Comparison of ENCODE assay signal across 19 cellular contexts in genomic region chr12:124224535-124225110, GRCh38.
"Had no signal": no experiment of that assay in that cellular context is flagged by ENCODE, and none has a peak within 500 bp of the region (broad histone marks: within the 10 kb centered on the region; RNA-seq: fewer than 3 reads in every experiment).

No MANE protein-coding gene starts in this region.

- H3K4me2 ChIP-seq: hepatocyte had no signal

- H3K36me3 ChIP-seq: gastroesophageal sphincter, right atrium auricular region, spleen, suprapubic skin, tibial nerve had no signal

- H3K27ac ChIP-seq: body of pancreas, coronary artery, gastroesophageal sphincter, hepatocyte, parathyroid adenoma, right atrium auricular region, spleen, suprapubic skin, tibial nerve had no signal

- H3K4me1 ChIP-seq: body of pancreas, gastroesophageal sphincter, parathyroid adenoma, right atrium auricular region, suprapubic skin, tibial nerve had no signal

- H3K79me2 ChIP-seq: hepatocyte, parathyroid adenoma had no signal

- H2AFZ ChIP-seq: hepatocyte, parathyroid adenoma had no signal

- DNase-seq: activated CD4-positive, alpha-beta T cell treated with anti-CD3 and anti-CD28 coated beads for 4 hours; activated CD4-positive, alpha-beta T cell treated with anti-CD3 and anti-CD28 coated beads, Interleukin-2, amount 50 U/mL, for 4 hours; activated naive CD4-positive, alpha-beta T cell; activated T-cell treated with anti-CD3 and anti-CD28 coated beads for 4 hours; anterior cingulate cortex; body of pancreas; effector memory CD8-positive, alpha-beta T cell; erythroblast; kidney; left colon; occipital lobe; spleen had no signal

- H3K9ac ChIP-seq: parathyroid adenoma had no signal

- H3K4me3 ChIP-seq: body of pancreas, coronary artery, gastroesophageal sphincter, hepatocyte, right atrium auricular region, spleen, suprapubic skin, tibial nerve had no signal

- H3K27me3 ChIP-seq: body of pancreas, hepatocyte, right atrium auricular region, tibial nerve had no signal

- ATAC-seq: body of pancreas, gastroesophageal sphincter, left colon had no signal

- FAIRE-seq: kidney had no signal

- H3K9me3 ChIP-seq: body of pancreas, suprapubic skin had no signal
